In genomic region chr2:110959233-110959632, GRCh38 we compare ENCODE assay signal across 18 cellular contexts.
DNase-seq lines count a peak whose midpoint lies in the region; ATAC-seq and TF ChIP-seq lines count a peak whose summit lies in the region.
"Had no signal": no experiment of that assay in that cellular context is flagged by ENCODE, and none has a peak within 500 bp of the region (broad histone marks: within the 10 kb centered on the region; RNA-seq: fewer than 3 reads in every experiment).

No MANE protein-coding gene starts in this region.

- no peaks in the 10 kb centered on the region for H4K20me1 ChIP-seq in BLaER1

- H3K4me2 ChIP-seq in BLaER1: peak overlapping the region; percentile 53

- no peak overlapping the region for H3K27ac ChIP-seq in BLaER1

- H3K4me1 ChIP-seq in BLaER1: peaks cover 22% of the 10 kb centered on the region
- no peaks in the 10 kb centered on the region for H3K4me1 ChIP-seq in mucosa of descending colon (ENCODE audit: low read depth)

- no peak overlapping the region for H3K9ac ChIP-seq in BLaER1

- DNase-seq in endothelial cell (ENCODE audit: low spot score) (no peak), mucosa of descending colon (no peak), type B pancreatic cell (ENCODE audit: extremely low spot score, unreplicated experiment) (no peak), left ventricle myocardium superior (no peak), NOMO-1 treated with DMSO at 0.1 percent for 48 hours (lab: John Stamatoyannopoulos, UW; ENCODE audit: unreplicated experiment) (no peak)
- DNase-seq: 8988T; C1 segment of cervical spinal cord; CD4-positive, CD25-positive, alpha-beta regulatory T cell; CD8-positive, alpha-beta memory T cell; COR-L47; DMS 273 treated with DMSO at 0.1 percent for 48 hours; DMS53; DND-41; EL; H9 had no signal

- H3K36me3 ChIP-seq in BLaER1 (no peaks in the 10 kb centered on the region), mucosa of descending colon (ENCODE audit: low read depth) (no peaks in the 10 kb centered on the region)

- H3K9me3 ChIP-seq in BLaER1 (no peaks in the 10 kb centered on the region), mucosa of descending colon (no peaks in the 10 kb centered on the region)

- intact Hi-C loops in mucosa of descending colon (cut with DNase I, micrococcal nuclease) (no loop called here), left ventricle myocardium superior (cut with micrococcal nuclease) (no loop called here)

- TF ChIP-seq CTCF in endothelial cell (IDR thresholded peaks at IDR 0.05; ENCODE audit: unreplicated experiment) (no peak), mucosa of descending colon (IDR thresholded peaks at IDR 0.05) (no peak), type B pancreatic cell (conservative IDR thresholded peaks at IDR 0.05) (no peak)

- peak overlapping the region; percentile 13 for H3K4me3 Mint-ChIP-seq in endothelial cell (ENCODE audit: unreplicated experiment)
- H3K4me3 Mint-ChIP-seq in type B pancreatic cell: no peak overlapping the region
- H3K4me3 Mint-ChIP-seq: CD4-positive, CD25-positive, alpha-beta regulatory T cell; CD8-positive, alpha-beta memory T cell; H9 had no signal

- ATAC-seq in mucosa of descending colon (peak; percentile 55), left ventricle myocardium superior (no peak), GM18858 (IDR thresholded peaks at IDR 0.05; ENCODE audit: unreplicated experiment) (no peak)
- ATAC-seq: GM12878 had no signal

- H3K36me3 Mint-ChIP-seq in endothelial cell (ENCODE audit: low read depth, unreplicated experiment) (no peaks in the 10 kb centered on the region), type B pancreatic cell (no peaks in the 10 kb centered on the region)
- H3K36me3 Mint-ChIP-seq: CD4-positive, CD25-positive, alpha-beta regulatory T cell had no signal

- H3K4me1 Mint-ChIP-seq in endothelial cell (ENCODE audit: unreplicated experiment): peaks cover 8% of the 10 kb centered on the region
- peaks cover 26% of the 10 kb centered on the region for H3K4me1 Mint-ChIP-seq in type B pancreatic cell (ENCODE audit: unreplicated experiment)
- H3K4me1 Mint-ChIP-seq: CD4-positive, CD25-positive, alpha-beta regulatory T cell; CD8-positive, alpha-beta memory T cell had no signal

- H3K27ac Mint-ChIP-seq in endothelial cell (ENCODE audit: unreplicated experiment): no peak overlapping the region
- H3K27ac Mint-ChIP-seq in type B pancreatic cell: peak overlapping the region; percentile 14
- H3K27ac Mint-ChIP-seq: CD4-positive, CD25-positive, alpha-beta regulatory T cell; CD8-positive, alpha-beta memory T cell had no signal

- no peaks in the 10 kb centered on the region for H3K27me3 ChIP-seq in BLaER1

- H3K4me3 ChIP-seq in BLaER1 (no peak overlapping the region), mucosa of descending colon (no peak overlapping the region)
- H3K4me3 ChIP-seq: GM12878 had no signal

- peaks cover 8% of the 10 kb centered on the region for H3K27me3 Mint-ChIP-seq in endothelial cell (ENCODE audit: unreplicated experiment)
- no peaks in the 10 kb centered on the region for H3K27me3 Mint-ChIP-seq in type B pancreatic cell

- no peaks in the 10 kb centered on the region for H3K9me3 Mint-ChIP-seq in endothelial cell (ENCODE audit: unreplicated experiment)
- H3K9me3 Mint-ChIP-seq in type B pancreatic cell: no peaks in the 10 kb centered on the region
- H3K9me3 Mint-ChIP-seq: CD8-positive, alpha-beta memory T cell; H9 had no signal
